In genomic region chr11:104214517-104214916, GRCh38 we compare ENCODE assay signal across 24 cellular contexts.
"Had no signal": no experiment of that assay in that cellular context is flagged by ENCODE, and none has a peak within 500 bp of the region (broad histone marks: within the 10 kb centered on the region; RNA-seq: fewer than 3 reads in every experiment).

No MANE protein-coding gene starts in this region.

- H3K36me3 ChIP-seq: colonic mucosa, esophagus squamous epithelium, gastrocnemius medialis, heart right ventricle, left lung, lower lobe of right lung had no signal

- H3K27ac ChIP-seq: colonic mucosa, epithelial cell of prostate, esophagus squamous epithelium, gastrocnemius medialis, heart right ventricle, left lung, lower lobe of right lung had no signal

- H3K4me3 Mint-ChIP-seq: dendritic cell treated with granulocyte-macrophage colony-stimulating factor and Interleukin-4, amounts not matched to agents 40 ng/mL and 50 ng/mL, for 4 days; effector memory CD8-positive, alpha-beta T cell; endodermal cell; naive thymus-derived CD4-positive, alpha-beta T cell had no signal

- H3K4me1 Mint-ChIP-seq: endodermal cell; naive thymus-derived CD4-positive, alpha-beta T cell had no signal

- H3K27me3 Mint-ChIP-seq: dendritic cell treated with granulocyte-macrophage colony-stimulating factor and Interleukin-4, amounts not matched to agents 40 ng/mL and 50 ng/mL, for 4 days had no signal

- ATAC-seq: effector memory CD8-positive, alpha-beta T cell; esophagus mucosa; gastrocnemius medialis; heart right ventricle; left cardiac atrium; left lung; left ventricle myocardium superior; lower lobe of right lung; naive thymus-derived CD4-positive, alpha-beta T cell had no signal

- H3K4me3 ChIP-seq: colonic mucosa, esophagus squamous epithelium, gastrocnemius medialis, heart right ventricle, left lung, lower lobe of right lung had no signal

- H3K27me3 ChIP-seq: colonic mucosa, esophagus squamous epithelium, gastrocnemius medialis, heart right ventricle, left lung had no signal

- H3K27ac Mint-ChIP-seq: dendritic cell treated with granulocyte-macrophage colony-stimulating factor and Interleukin-4, amounts not matched to agents 40 ng/mL and 50 ng/mL, for 4 days; effector memory CD8-positive, alpha-beta T cell; endodermal cell; naive thymus-derived CD4-positive, alpha-beta T cell had no signal

- H3K4me1 ChIP-seq: colonic mucosa, esophagus squamous epithelium, gastrocnemius medialis, heart right ventricle, left lung, lower lobe of right lung had no signal

- DNase-seq: colonic mucosa; cortex of kidney; effector CD8-positive, alpha-beta T cell; effector memory CD8-positive, alpha-beta T cell; endodermal cell; erythroblast; esophagus squamous epithelium; foreskin fibroblast; foreskin melanocyte; gastrocnemius medialis; glutamatergic neuron; head of caudate nucleus; heart right ventricle; hippocampal formation; left cardiac atrium; left lung; left ventricle myocardium superior; lower lobe of right lung; mesenchymal stem cell; midbrain; naive thymus-derived CD4-positive, alpha-beta T cell had no signal

- H3K9me3 ChIP-seq: colonic mucosa, gastrocnemius medialis, lower lobe of right lung had no signal
